Comparison of ENCODE assay signal across 8 cellular contexts in the genomic region with DNA sequence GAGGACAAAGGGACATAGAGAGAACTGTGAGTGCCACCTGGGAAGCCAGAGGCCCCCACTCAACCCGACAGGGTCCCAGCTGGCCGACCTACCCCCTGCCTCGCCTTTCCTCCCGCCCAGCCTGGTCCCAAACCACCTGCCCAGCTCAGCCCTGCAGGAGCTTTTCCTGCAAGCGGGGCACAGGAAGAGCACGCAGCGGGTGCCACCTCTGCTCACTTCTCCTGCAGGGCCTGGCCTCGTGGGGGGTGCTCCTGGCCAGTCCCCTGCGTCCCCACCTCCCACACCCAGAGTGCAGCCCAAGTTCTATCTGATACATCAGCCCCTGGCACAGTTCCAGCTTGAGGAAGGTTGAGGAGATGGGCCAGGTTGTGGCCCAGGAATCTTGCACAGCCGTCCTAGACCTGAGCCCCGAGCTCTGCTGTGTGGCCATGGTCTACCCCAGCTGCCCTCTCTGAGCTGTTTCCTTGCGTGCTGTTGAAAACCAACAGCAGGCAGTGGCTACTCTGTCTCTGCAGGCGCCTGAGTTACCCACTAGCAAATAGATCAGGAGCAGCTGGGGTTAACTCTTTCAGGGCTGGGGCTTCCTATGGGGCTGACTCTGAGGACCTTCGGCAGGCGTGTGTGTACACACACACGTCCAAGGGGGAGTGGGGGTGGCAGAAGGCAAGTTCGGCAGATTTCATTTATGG. TPM values are rescaled to one million over a fixed set of nuclear protein-coding genes. Genes with fewer than 3 reads are reported as not detected.
DNase-seq lines count a peak whose midpoint lies in the region; ATAC-seq and TF ChIP-seq lines count a peak whose summit lies in the region.

No MANE protein-coding gene starts in this region.

- no peaks in the 10 kb centered on the region for H3K36me3 ChIP-seq in thyroid gland

- DNase-seq in activated T-cell treated with anti-CD3 and anti-CD28 coated beads, Interleukin-2, amount 50 U/mL, for 72 hours, result no peak
- no peak for DNase-seq in activated T-cell treated with anti-CD3 and anti-CD28 coated beads, Interleukin-2, amount 50 U/mL, for 48 hours
- no peak for DNase-seq in T-cell
- peak; percentile 40 to 48 for DNase-seq in thyroid gland
- no peak for DNase-seq in NK-92 treated with Interleukin-12 subunit alpha and Interleukin-12 subunit beta, amount 100 ng/mL, for 24 hours (lab: John Stamatoyannopoulos, UW)
- no peak for DNase-seq in NCI-H226
- DNase-seq in left colon, result no peak

- H3K4me3 ChIP-seq in iPS-18c (ENCODE audit: insufficient read depth, low read depth, low read length) (peak overlapping the region; percentile 11; the same call in 1 of the 2 replicates), thyroid gland (replicated peaks in 1 of 3) (peak overlapping the region in 1 of 3 donors; percentile 24)

- H3K36me3 Mint-ChIP-seq in activated T-cell treated with anti-CD3 and anti-CD28 coated beads, Interleukin-2, amount 50 U/mL, for 72 hours (ENCODE audit: insufficient read depth in 2 of 2), result peaks cover 0 to 6% of the 10 kb centered on the region in 2 donors
- H3K36me3 Mint-ChIP-seq in T-cell, result no peaks in the 10 kb centered on the region

- CTCF ChIA-PET in T-cell (lab: Charles Lee), result no interaction called here

- H3K9me3 ChIP-seq in iPS-18c (ENCODE audit: control insufficient read depth, insufficient read depth, low read length) (no peaks in the 10 kb centered on the region), thyroid gland (no peaks in the 10 kb centered on the region)

- TF ChIP-seq CTCF in thyroid gland (IDR thresholded peaks at IDR 0.05), result no peak

- no peak for TF ChIP-seq POLR2A in thyroid gland (IDR thresholded peaks at IDR 0.05)

- intact Hi-C loops in thyroid gland (cut with DNase I) (loop anchor here (5.0 to 10.0 kb wide), 2 partner anchors 215 to 442 kb away; a partner anchor contains a TSS), left colon (cut with DNase I, micrococcal nuclease) (no loop called here)

- H3K4me1 ChIP-seq in thyroid gland, result peaks cover 24 to 44% of the 10 kb centered on the region in 2 donors

- POLR2A ChIA-PET in T-cell (lab: Charles Lee), result no interaction called here

- H3K4me3 Mint-ChIP-seq in activated T-cell treated with anti-CD3 and anti-CD28 coated beads, Interleukin-2, amount 50 U/mL, for 72 hours, result peak overlapping the region; percentile 82 to 87
- peak overlapping the region; percentile 80 to 88 (median 84) for H3K4me3 Mint-ChIP-seq in T-cell

- ATAC-seq in activated T-cell treated with anti-CD3 and anti-CD28 coated beads, Interleukin-2, amount 50 U/mL, for 72 hours (replicated peaks in 1 of 2), result no peak
- no peak for ATAC-seq in T-cell (replicated peaks in 1 of 4)
- no peak for ATAC-seq in left colon

- H3K9me3 Mint-ChIP-seq in activated T-cell treated with anti-CD3 and anti-CD28 coated beads, Interleukin-2, amount 50 U/mL, for 72 hours, result no peaks in the 10 kb centered on the region
- no peaks in the 10 kb centered on the region for H3K9me3 Mint-ChIP-seq in T-cell

- WGBS in thyroid gland, 2 donors, result 65 to 68% methylated on average over 10 to 15 of the region's 17 CpGs

- H3K4me1 Mint-ChIP-seq in activated T-cell treated with anti-CD3 and anti-CD28 coated beads, Interleukin-2, amount 50 U/mL, for 72 hours (ENCODE audit: low read depth), result peaks cover 36% of the 10 kb centered on the region
- H3K4me1 Mint-ChIP-seq in T-cell, result peaks cover 24 to 34% (median 29%) of the 10 kb centered on the region in 3 donors

- H3K27ac Mint-ChIP-seq in activated T-cell treated with anti-CD3 and anti-CD28 coated beads, Interleukin-2, amount 50 U/mL, for 72 hours, result no peak overlapping the region
- peak overlapping the region; percentile 56 to 64 for H3K27ac Mint-ChIP-seq in T-cell

- H3K27ac ChIP-seq in thyroid gland, result peak overlapping the region; percentile 81 to 85 (median 84)

- no peaks in the 10 kb centered on the region for H3K27me3 Mint-ChIP-seq in activated T-cell treated with anti-CD3 and anti-CD28 coated beads, Interleukin-2, amount 50 U/mL, for 72 hours (ENCODE audit: low read depth)
- H3K27me3 Mint-ChIP-seq in T-cell, result no peaks in the 10 kb centered on the region

- no peaks in the 10 kb centered on the region for H3K27me3 ChIP-seq in thyroid gland

RNA-seq across cellular contexts. Expression of a gene that starts 1.7 kb away (rescaled TPM):
- 10 to 100 TPM; 18.5 to 18.8 TPM for total RNA-seq in activated T-cell treated with anti-CD3 and anti-CD28 coated beads, Interleukin-2, amount 50 U/mL, for 72 hours
- total RNA-seq in T-cell, result 10 to 100 TPM in 3 of 5 donors, 1 to 10 TPM in 2; 8.5 to 33.9 (median 28.9) TPM
- total RNA-seq in thyroid gland, result 10 to 100 TPM; 65.2 to 99.8 (median 73.4) TPM
- 10 to 100 TPM; 38.5 to 54.1 TPM for total RNA-seq in left colon

RNA-seq across cellular contexts. Expression of a gene that starts 5.8 kb away (rescaled TPM):
- 1 to 10 TPM; 1.4 to 1.8 TPM for total RNA-seq in activated T-cell treated with anti-CD3 and anti-CD28 coated beads, Interleukin-2, amount 50 U/mL, for 72 hours
- total RNA-seq in T-cell (1 to 10 TPM; 1.1 to 7.9 (median 6.1) TPM), thyroid gland (1 to 10 TPM; 2.1 to 3.9 (median 2.6) TPM), left colon (1 to 10 TPM; 3.5 to 3.8 TPM)

RNA-seq across cellular contexts. Expression of a gene that starts 10.4 kb away (rescaled TPM):
- total RNA-seq in activated T-cell treated with anti-CD3 and anti-CD28 coated beads, Interleukin-2, amount 50 U/mL, for 72 hours, result under 1 TPM; 0.17 to 0.23 TPM
- under 1 TPM in 4 of 5 donors, not detected in 1; 0.16 to 0.26 (median 0.22) TPM for total RNA-seq in T-cell
- total RNA-seq in thyroid gland, result under 1 TPM in 1 of 4 donors, not detected in 3; 0.13 TPM
- not detected for total RNA-seq in left colon

RNA-seq across cellular contexts. Expression of a gene that starts 13.6 kb away (rescaled TPM):
- 10 to 100 TPM; 64.5 to 81.5 TPM for total RNA-seq in activated T-cell treated with anti-CD3 and anti-CD28 coated beads, Interleukin-2, amount 50 U/mL, for 72 hours
- total RNA-seq in T-cell (1 to 10 TPM; 1.8 to 7.4 (median 4.6) TPM), thyroid gland (under 1 TPM in 3 of 4 donors, not detected in 1; 0.42 to 0.89 (median 0.67) TPM), left colon (1 to 10 TPM; 2.6 to 5.9 TPM)

RNA-seq across cellular contexts. Expression of a gene that starts 47.5 kb away (rescaled TPM):
- 10 to 100 TPM; 12.8 to 16.9 TPM for total RNA-seq in activated T-cell treated with anti-CD3 and anti-CD28 coated beads, Interleukin-2, amount 50 U/mL, for 72 hours
- total RNA-seq in T-cell (10 to 100 TPM in 3 of 5 donors, 1 to 10 TPM in 2; 6.1 to 15.4 (median 13.9) TPM), thyroid gland (10 to 100 TPM; 17.7 to 31.2 (median 22.0) TPM), left colon (10 to 100 TPM; 13.4 to 22.2 TPM)

Comparison
In these comparisons a context has a peak if more than half of its experiments do, and no peak if none do; other contexts are left out.
1. DNase-seq: peak in thyroid gland (2 of 2); none in activated T-cell treated with anti-CD3 and anti-CD28 coated beads, Interleukin-2, amount 50 U/mL, for 72 hours (0 of 2), activated T-cell treated with anti-CD3 and anti-CD28 coated beads, Interleukin-2, amount 50 U/mL, for 48 hours (0 of 2), T-cell (0 of 34), NK-92 treated with Interleukin-12 subunit alpha and Interleukin-12 subunit beta, amount 100 ng/mL, for 24 hours (single experiment), NCI-H226 (single experiment) and left colon (0 of 2).